ENCODE assay signal across 9 cellular contexts in the genomic region with DNA sequence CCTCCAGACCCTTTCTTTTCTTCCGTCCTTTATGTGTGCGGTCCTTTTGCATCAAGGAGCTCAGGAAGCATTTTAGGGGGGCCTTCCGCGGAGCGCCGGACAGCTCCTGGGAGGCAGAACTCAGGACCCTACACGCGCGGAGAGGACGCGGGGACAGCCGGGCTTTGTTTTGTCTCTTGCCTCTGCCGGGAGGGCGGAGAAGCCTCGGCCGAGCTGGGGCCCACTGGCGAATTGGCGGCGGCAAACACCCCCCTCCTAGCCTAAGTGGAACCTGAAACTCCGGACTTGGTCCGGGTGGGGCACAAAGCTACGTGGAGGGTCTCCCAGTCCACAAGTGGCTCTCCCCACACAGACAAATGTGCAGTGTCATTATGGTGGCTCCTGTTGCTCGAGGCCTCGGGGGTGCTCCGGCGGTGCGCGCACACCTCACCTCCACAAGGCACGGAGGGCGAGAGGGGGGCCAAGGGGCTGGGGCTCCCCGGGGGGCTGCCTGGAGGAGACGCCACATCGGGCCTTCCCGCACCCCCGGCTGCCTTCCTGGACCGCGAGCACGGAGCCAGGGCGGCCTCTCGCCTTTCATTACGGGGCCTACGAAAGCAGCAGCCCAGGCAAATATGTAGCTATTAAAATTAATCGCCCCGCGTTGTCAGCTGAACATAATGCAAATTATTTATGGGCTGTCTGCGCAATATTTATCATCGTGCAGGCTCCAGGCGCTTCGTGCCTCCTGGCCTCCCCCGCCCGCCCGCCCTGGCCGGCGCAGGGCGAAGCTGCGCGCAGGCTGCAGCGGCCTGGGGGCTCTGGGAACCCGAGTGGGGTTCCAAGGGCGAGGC.
DNase-seq lines count a peak whose midpoint lies in the region; TF ChIP-seq lines count a peak whose summit lies in the region.
"Had no signal": no experiment of that assay in that cellular context is flagged by ENCODE, and none has a peak within 500 bp of the region (broad histone marks: within the 10 kb centered on the region; RNA-seq: fewer than 3 reads in every experiment).

No MANE protein-coding gene starts in this region.

- no peak overlapping the region for H2AFZ ChIP-seq in osteoblast (ENCODE audit: low read length)

- peaks cover 27% of the 10 kb centered on the region for H3K4me1 ChIP-seq in CD8-positive, alpha-beta memory T cell (ENCODE audit: insufficient read depth, low read length)
- H3K4me1 ChIP-seq in effector memory CD4-positive, alpha-beta T cell (ENCODE audit: control insufficient read depth, insufficient read depth, low read length, poor library complexity, severe bottlenecking) = peaks cover 25% of the 10 kb centered on the region
- peaks cover 24% of the 10 kb centered on the region for H3K4me1 ChIP-seq in osteoblast (ENCODE audit: insufficient read depth, low read length)

- H3K36me3 ChIP-seq in CD8-positive, alpha-beta memory T cell (ENCODE audit: insufficient read depth, low read length) = no peaks in the 10 kb centered on the region
- no peaks in the 10 kb centered on the region for H3K36me3 ChIP-seq in effector memory CD4-positive, alpha-beta T cell (ENCODE audit: control insufficient read depth, insufficient read depth, low read length)
- no peaks in the 10 kb centered on the region for H3K36me3 ChIP-seq in osteoblast (ENCODE audit: insufficient read depth, low read length)

- H3K4me3 ChIP-seq in CD8-positive, alpha-beta memory T cell (ENCODE audit: low read length) = no peak overlapping the region
- H3K4me3 ChIP-seq in effector memory CD4-positive, alpha-beta T cell (ENCODE audit: insufficient read depth, low read depth, low read length, poor library complexity, severe bottlenecking) = peak overlapping the region; percentile 45
- peak overlapping the region; percentile 62 for H3K4me3 ChIP-seq in osteoblast (ENCODE audit: insufficient read depth, low read length)

- TF ChIP-seq CTCF in osteoblast (IDR thresholded peaks at IDR 0.05; ENCODE audit: extremely low read depth, low read depth, low read length) = no peak

- peak overlapping the region; percentile 60 to 86 (median 80) for H3K4me3 Mint-ChIP-seq in CD8-positive, alpha-beta memory T cell

- CTCF ChIA-PET in CD8-positive, alpha-beta memory T cell (lab: Charles Lee) = interaction anchor here (0.8 to 1.3 kb wide), 4 partner anchors 11 to 71 kb away, joined by 3 to 5 read pairs (median 4); a partner anchor contains a TSS

- H3K27me3 ChIP-seq in CD8-positive, alpha-beta memory T cell (ENCODE audit: insufficient read depth, low read length, poor library complexity, severe bottlenecking) = no peaks in the 10 kb centered on the region
- no peaks in the 10 kb centered on the region for H3K27me3 ChIP-seq in effector memory CD4-positive, alpha-beta T cell (replicated peaks; ENCODE audit: control insufficient read depth, insufficient read depth, low read length, poor library complexity, severe bottlenecking)
- H3K27me3 ChIP-seq in osteoblast (ENCODE audit: insufficient read depth, low read length) = peaks cover 45% of the 10 kb centered on the region

- H3K9me3 Mint-ChIP-seq in CD8-positive, alpha-beta memory T cell = peaks cover 0 to 4% (median 0%) of the 10 kb centered on the region in 5 donors

- POLR2A ChIA-PET in CD8-positive, alpha-beta memory T cell (lab: Charles Lee) = interaction anchor here (0.5 to 1.3 kb wide), 3 partner anchors 8 to 117 kb away, joined by 3 to 8 read pairs (median 3); a partner anchor contains a TSS

- no peaks in the 10 kb centered on the region for H3K9me3 ChIP-seq in CD8-positive, alpha-beta memory T cell (ENCODE audit: low read length)
- no peaks in the 10 kb centered on the region for H3K9me3 ChIP-seq in effector memory CD4-positive, alpha-beta T cell (ENCODE audit: control insufficient read depth, low read length)
- no peaks in the 10 kb centered on the region for H3K9me3 ChIP-seq in osteoblast (ENCODE audit: low read depth, low read length)

- peaks cover 0 to 2% (median 0%) of the 10 kb centered on the region in 3 donors for H3K36me3 Mint-ChIP-seq in CD8-positive, alpha-beta memory T cell

- no peaks in the 10 kb centered on the region for H3K79me2 ChIP-seq in osteoblast (ENCODE audit: insufficient read depth, low read length)

- no peaks in the 10 kb centered on the region for H4K20me1 ChIP-seq in osteoblast (ENCODE audit: insufficient read depth, low read length)

- H3K27ac Mint-ChIP-seq in CD8-positive, alpha-beta memory T cell = peak overlapping the region in 4 of 8 donors; percentile 27 to 56 (median 33)

- peak in 1 of 5 donors; percentile 16 for DNase-seq in CD8-positive, alpha-beta memory T cell
- DNase-seq in NCI-H1048 (lab: John Stamatoyannopoulos, UW) (peak; percentile 54), osteoblast (ENCODE audit: insufficient read length, low spot score, missing footprints) (peak; percentile 78), dermis blood vessel endothelial cell (no peak), AG08395 (ENCODE audit: low spot score) (no peak), glomerular visceral epithelial cell (ENCODE audit: extremely low spot score) (no peak), AG08396 (ENCODE audit: low spot score) (no peak)
- no peak for DNase-seq in effector memory CD4-positive, alpha-beta T cell

- H3K4me2 ChIP-seq in osteoblast (ENCODE audit: insufficient read depth, low read length) = peak overlapping the region; percentile 79

- H3K4me1 Mint-ChIP-seq in CD8-positive, alpha-beta memory T cell = peaks cover 36 to 44% (median 42%) of the 10 kb centered on the region in 3 donors

- H3K27ac ChIP-seq in CD8-positive, alpha-beta memory T cell (ENCODE audit: low read depth, low read length) = no peak overlapping the region
- H3K27ac ChIP-seq in effector memory CD4-positive, alpha-beta T cell (ENCODE audit: insufficient read depth, low read length, poor library complexity, severe bottlenecking) = no peak overlapping the region
- H3K27ac ChIP-seq in osteoblast (ENCODE audit: low read depth, low read length) = no peak overlapping the region
- H3K27ac ChIP-seq: HL-60 had no signal

- peaks cover 0 to 43% of the 10 kb centered on the region in 2 donors for H3K27me3 Mint-ChIP-seq in CD8-positive, alpha-beta memory T cell

Comparison
In these comparisons a context has a peak if more than half of its experiments do, and no peak if none do; other contexts are left out.
1. DNase-seq: peak in NCI-H1048 (single experiment) and osteoblast (single experiment); none in effector memory CD4-positive, alpha-beta T cell (0 of 3), dermis blood vessel endothelial cell (single experiment), AG08395 (single experiment), glomerular visceral epithelial cell (single experiment) and AG08396 (single experiment).